8 cellular contexts compared by ENCODE assay signal in genomic region chr4:2933566-2934076, GRCh38. TPM values are rescaled to one million over a fixed set of nuclear protein-coding genes. Genes with fewer than 3 reads are reported as not detected.
DNase-seq lines count a peak whose midpoint lies in the region; ATAC-seq, FAIRE-seq and TF ChIP-seq lines count a peak whose summit lies in the region.

No MANE protein-coding gene starts in this region.

- DNase-seq in activated T-cell treated with anti-CD3 and anti-CD28 coated beads, Interleukin-2, amount 50 U/mL, for 24 hours, result peak; percentile 53
- DNase-seq in activated T-cell treated with anti-CD3 and anti-CD28 coated beads, Interleukin-2, amount 50 U/mL, for 1 hour, result no peak
- DNase-seq in bronchial epithelial cell (ENCODE audit: low read depth) (no peak), lung microvascular endothelial cell (ENCODE audit: low read depth in 2 of 2) (peak; percentile 26 to 36), upper lobe of left lung (peak; percentile 24 to 88), Ammon's horn (ENCODE audit: low spot score) (no peak), NOMO-1 (lab: John Stamatoyannopoulos, UW; ENCODE audit: unreplicated experiment in 2 of 2) (no peak)

- peaks cover 84% of the 10 kb centered on the region for H3K36me3 Mint-ChIP-seq in activated T-cell treated with anti-CD3 and anti-CD28 coated beads, Interleukin-2, amount 50 U/mL, for 24 hours (ENCODE audit: low read depth)

- H3K4me3 Mint-ChIP-seq in activated T-cell treated with anti-CD3 and anti-CD28 coated beads, Interleukin-2, amount 50 U/mL, for 24 hours, result peak overlapping the region; percentile 94

- no peaks in the 10 kb centered on the region for H3K9me3 ChIP-seq in upper lobe of left lung

- TF ChIP-seq CTCF in bronchial epithelial cell (IDR thresholded peaks at IDR 0.05; ENCODE audit: insufficient read depth, low read length, severe bottlenecking), result no peak
- peak in 1 of 6 experiments; percentile 11 for TF ChIP-seq CTCF in upper lobe of left lung (IDR thresholded peaks at IDR 0.05)

- TF ChIP-seq POLR2A in upper lobe of left lung (IDR thresholded peaks at IDR 0.05), result no peak

- FAIRE-seq in bronchial epithelial cell (lab: Jason Lieb, UNC), result no peak

- no peaks in the 10 kb centered on the region for H3K27me3 Mint-ChIP-seq in activated T-cell treated with anti-CD3 and anti-CD28 coated beads, Interleukin-2, amount 50 U/mL, for 24 hours

- H3K27ac Mint-ChIP-seq in activated T-cell treated with anti-CD3 and anti-CD28 coated beads, Interleukin-2, amount 50 U/mL, for 24 hours, result peak overlapping the region; percentile 95

- H3K4me1 ChIP-seq in upper lobe of left lung, result peaks cover 53 to 85% (median 77%) of the 10 kb centered on the region in 4 donors

- H3K4me1 Mint-ChIP-seq in activated T-cell treated with anti-CD3 and anti-CD28 coated beads, Interleukin-2, amount 50 U/mL, for 24 hours (ENCODE audit: low read depth), result peaks cover 45% of the 10 kb centered on the region

- H3K4me3 ChIP-seq in bronchial epithelial cell (ENCODE audit: low read depth, low read length), result peak overlapping the region; percentile 91
- H3K4me3 ChIP-seq in upper lobe of left lung, result peak overlapping the region; percentile 59 to 95 (median 76)

- peaks cover 23% of the 10 kb centered on the region for H3K36me3 ChIP-seq in bronchial epithelial cell (ENCODE audit: control insufficient read depth, insufficient read depth, low read length)
- H3K36me3 ChIP-seq in upper lobe of left lung, result peaks cover 0 to 53% (median 37%) of the 10 kb centered on the region in 4 donors

- TF ChIP-seq EP300 in upper lobe of left lung (IDR thresholded peaks at IDR 0.05), result no peak

- H3K27me3 ChIP-seq in bronchial epithelial cell (ENCODE audit: control insufficient read depth, insufficient read depth, low read length) (no peaks in the 10 kb centered on the region), upper lobe of left lung (no peaks in the 10 kb centered on the region)

- peak overlapping the region; percentile 87 to 94 (median 92) for H3K27ac ChIP-seq in upper lobe of left lung

- no peaks in the 10 kb centered on the region for H3K9me3 Mint-ChIP-seq in activated T-cell treated with anti-CD3 and anti-CD28 coated beads, Interleukin-2, amount 50 U/mL, for 24 hours

- ATAC-seq in upper lobe of left lung (ENCODE audit: low FRiP score in 2 of 2), result no peak
- no peak for ATAC-seq in GM19455 (IDR thresholded peaks at IDR 0.05; ENCODE audit: unreplicated experiment)

- 12% methylated on average over 11 of the region's 31 CpGs; no CpG with 5 or more reads in 1 of the 2 donors for WGBS in upper lobe of left lung, 2 donors

RNA-seq across cellular contexts. Expression of gene NOP14, which starts 29.6 kb away (rescaled TPM):
- total RNA-seq in bronchial epithelial cell (20.9 and 31.1 TPM in 2 replicates), lung microvascular endothelial cell (14.6 and 16.1 TPM in 2 replicates), upper lobe of left lung (10 to 100 TPM; 17.2 to 30.4 (median 22.4) TPM)

RNA-seq across cellular contexts. Expression of gene GRK4, which starts 29.8 kb away (rescaled TPM):
- 1.4 and 3.7 TPM in 2 replicates for total RNA-seq in bronchial epithelial cell
- total RNA-seq in lung microvascular endothelial cell, result 1.3 and 3.0 TPM in 2 replicates
- total RNA-seq in upper lobe of left lung, result 10 to 100 TPM in 1 of 6 donors, 1 to 10 TPM in 5; 3.3 to 10.4 (median 4.7) TPM

Comparison
In these comparisons a context has a peak if more than half of its experiments do, and no peak if none do; other contexts are left out.
1. DNase-seq: peak in activated T-cell treated with anti-CD3 and anti-CD28 coated beads, Interleukin-2, amount 50 U/mL, for 24 hours (single experiment), lung microvascular endothelial cell (2 of 2) and upper lobe of left lung (2 of 2); none in activated T-cell treated with anti-CD3 and anti-CD28 coated beads, Interleukin-2, amount 50 U/mL, for 1 hour (single experiment), bronchial epithelial cell (single experiment), Ammon's horn (single experiment) and NOMO-1 (0 of 2).